26 cellular contexts compared by ENCODE assay signal in genomic region chr1:205069371-205070125, GRCh38. TPM values are rescaled to one million over a fixed set of nuclear protein-coding genes. Genes with fewer than 3 reads are reported as not detected.
DNase-seq lines count a peak whose midpoint lies in the region; TF ChIP-seq lines count a peak whose summit lies in the region.
"Had no signal": no experiment of that assay in that cellular context is flagged by ENCODE, and none has a peak within 500 bp of the region (broad histone marks: within the 10 kb centered on the region; RNA-seq: fewer than 3 reads in every experiment).

No MANE protein-coding gene starts in this region.

- no peak overlapping the region for H3K27ac ChIP-seq in spleen
- H3K27ac ChIP-seq: C4-2B, HL-60, Peyer's patch, uterus had no signal

- no peak for TF ChIP-seq POLR2A in spleen (IDR thresholded peaks at IDR 0.05)

- no peak for TF ChIP-seq CTCF in spleen (IDR thresholded peaks at IDR 0.05 in 8 of 11, conservative IDR thresholded peaks at IDR 0.05 in 3 of 11)

- DNase-seq in G401 (ENCODE audit: low spot score) (peak; percentile 61), NCI-H1092 treated with DMSO at 0.1 percent for 48 hours (lab: John Stamatoyannopoulos, UW) (peak; percentile 35), islet precursor cell (peak; percentile 50), spleen (peak; percentile 45), KG1 (lab: John Stamatoyannopoulos, UW) (no peak), SK-N-DZ (ENCODE audit: low spot score) (no peak)
- DNase-seq in stimulated activated CD4-positive, alpha-beta T cell treated with anti-CD3 and anti-CD28 coated beads, Interleukin-4, amount 100 ng/mL, for 4 hours: no peak
- DNase-seq: activated CD4-positive, alpha-beta T cell treated with anti-CD3 and anti-CD28 coated beads, Interleukin-2, amount 50 U/mL, for 4 hours; activated CD8-positive, alpha-beta memory T cell treated with anti-CD3 and anti-CD28 coated beads, Interleukin-2, amount 50 U/mL, for 4 hours; anterior cingulate cortex; Caco-2; DND-41; hypothalamus; immature natural killer cell; natural killer cell; NCI-H187 treated with DMSO at 0.1 percent for 48 hours; NCI-H526; stimulated activated CD4-positive, alpha-beta T cell treated with anti-CD3 and anti-CD28 coated beads, Interleukin-2, amount 100 ng/mL, for 48 hours; T-helper 1 cell had no signal

- H3K27me3 ChIP-seq in spleen (replicated peaks in 1 of 7): no peaks in the 10 kb centered on the region
- H3K27me3 ChIP-seq: Peyer's patch, uterus had no signal

- H3K9me3 ChIP-seq in spleen: no peaks in the 10 kb centered on the region
- H3K9me3 ChIP-seq: Caco-2, Peyer's patch, uterus had no signal

- no peaks in the 10 kb centered on the region for H3K4me1 ChIP-seq in spleen
- H3K4me1 ChIP-seq: Caco-2, Peyer's patch, uterus had no signal

- no peaks in the 10 kb centered on the region for H3K36me3 ChIP-seq in spleen
- H3K36me3 ChIP-seq: Peyer's patch, uterus had no signal

- WGBS in spleen, 5 donors: 78 to 86% (median 80%) methylated on average over 20 to 42 of the region's 42 CpGs

- in situ Hi-C loops in G401 (cut with HindIII; ENCODE audit: low sequenced_read_pairs): no loop called here

- intact Hi-C loops in spleen (cut with DNase I; ENCODE audit: low total_unique reads): no loop called here

- no peak overlapping the region for H3K4me3 ChIP-seq in spleen
- H3K4me3 ChIP-seq: Peyer's patch, uterus had no signal

RNA-seq across cellular contexts. Expression of gene TMEM81, which starts 14.7 kb away (rescaled TPM):
- total RNA-seq in G401 (2014; rRNA removed; shearing (Covaris generic)): 2.4 and 2.5 TPM in 2 replicates
- total RNA-seq in spleen: 1 to 10 TPM; 2.6 to 3.9 (median 3.4) TPM
- polyA plus RNA-seq in spleen: 1 to 10 TPM; 2.4 to 5.4 (median 3.5) TPM
- 2.6 and 7.5 TPM in 2 replicates for polyA plus RNA-seq in SK-N-DZ (2014; cell fraction: cytosol; rRNA removed)
- 1.3 and 4.0 TPM in 2 replicates for polyA plus RNA-seq in SK-N-DZ (2014; cell fraction: nucleus; rRNA removed)

RNA-seq across cellular contexts. Expression of gene CNTN2, which starts 26.5 kb away (rescaled TPM):
- 0.06 TPM in 1 of 2 replicates, not detected in the other for total RNA-seq in G401 (2014; rRNA removed; shearing (Covaris generic))
- 1 to 10 TPM in 1 of 7 donors, under 1 TPM in 3, not detected in 3; 0.06 to 2.6 (median 0.27) TPM for total RNA-seq in spleen
- under 1 TPM; 0.02 to 0.38 (median 0.05) TPM for polyA plus RNA-seq in spleen
- polyA plus RNA-seq in SK-N-DZ (2014; cell fraction: cytosol; rRNA removed): 3.9 and 4.1 TPM in 2 replicates
- 5.7 and 8.7 TPM in 2 replicates for polyA plus RNA-seq in SK-N-DZ (2014; cell fraction: nucleus; rRNA removed)
- total RNA-seq: activated T-helper 17 cell treated with anti-CD3 and anti-CD28 coated beads, Interleukin-2, amount 50 U/mL, for 72 hours; Caco-2; fibroblast of lung; HepG2; natural killer cell had no signal
- polyA plus RNA-seq: fibroblast of lung, HepG2, immature natural killer cell had no signal

RNA-seq across cellular contexts. Expression of gene RBBP5, which starts 52.2 kb away (rescaled TPM):
- total RNA-seq in G401 (2014; rRNA removed; shearing (Covaris generic)): 21.7 and 33.5 TPM in 2 replicates
- total RNA-seq in spleen: 10 to 100 TPM; 16.7 to 23.4 (median 18.3) TPM
- 1 to 10 TPM; 4.2 to 7.5 (median 4.6) TPM for polyA plus RNA-seq in spleen
- polyA plus RNA-seq in SK-N-DZ (2014; cell fraction: cytosol; rRNA removed): 13.3 and 17.0 TPM in 2 replicates
- 3.8 and 4.5 TPM in 2 replicates for polyA plus RNA-seq in SK-N-DZ (2014; cell fraction: nucleus; rRNA removed)

Comparison
In these comparisons a context has a peak if more than half of its experiments do, and no peak if none do; other contexts are left out.
1. DNase-seq: peak in G401 (single experiment), NCI-H1092 treated with DMSO at 0.1 percent for 48 hours (single experiment), islet precursor cell (single experiment) and spleen (single experiment); none in KG1 (single experiment), stimulated activated CD4-positive, alpha-beta T cell treated with anti-CD3 and anti-CD28 coated beads, Interleukin-4, amount 100 ng/mL, for 4 hours (0 of 2) and SK-N-DZ (single experiment).